In the genomic region with DNA sequence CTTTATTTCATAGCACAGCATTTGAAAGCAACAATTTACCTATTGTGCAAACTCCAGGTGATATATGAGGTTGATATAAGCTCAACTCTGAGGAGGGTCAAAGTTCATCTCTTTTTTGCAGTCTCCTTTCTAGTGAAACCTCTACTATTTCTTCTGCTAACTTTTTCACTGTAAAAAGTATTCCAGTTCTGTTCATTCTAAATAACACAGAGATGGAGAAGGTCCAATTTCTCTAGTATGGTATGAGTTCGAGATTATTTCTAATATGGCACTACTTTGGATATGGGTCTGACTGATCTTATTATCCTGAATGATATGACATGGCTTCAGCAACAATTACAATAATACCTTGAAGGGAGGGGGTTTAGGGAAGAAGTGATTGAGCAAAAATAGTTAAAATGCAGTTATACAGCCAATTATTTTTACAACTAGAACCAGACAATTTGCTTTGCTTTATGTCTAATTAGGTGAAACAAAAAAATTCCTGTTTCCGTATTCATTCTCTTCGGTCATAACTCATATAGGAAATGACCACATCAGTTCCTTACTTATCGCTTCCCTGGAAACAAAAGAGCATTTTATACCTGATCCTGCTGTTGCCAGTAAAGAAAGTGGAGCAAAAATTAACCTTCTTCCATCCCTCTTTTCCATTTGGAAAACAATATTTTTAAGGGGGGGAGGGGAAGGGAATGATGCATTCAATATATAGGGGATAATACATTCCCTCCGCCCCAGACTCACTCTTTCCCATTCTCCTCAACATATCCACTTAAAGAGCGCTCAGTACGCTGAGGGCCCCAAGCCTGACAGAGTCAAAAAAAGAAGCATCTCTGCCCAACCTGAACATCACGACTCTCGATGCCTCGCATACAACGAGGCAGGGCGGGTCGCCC, we compare ENCODE assay signal across 8 cellular contexts. TPM values are rescaled to one million over a fixed set of nuclear protein-coding genes. Genes with fewer than 3 reads are reported as not detected.
DNase-seq lines count a peak whose midpoint lies in the region; ATAC-seq, FAIRE-seq and TF ChIP-seq lines count a peak whose summit lies in the region.

No MANE protein-coding gene starts in this region.

- peak overlapping the region; percentile 7 for H3K4me3 Mint-ChIP-seq in T-helper 2 cell treated with Interferon-gamma antibody and Interleukin-4, amounts not matched to agents 5 μg/mL and 100 μg/mL, for 36 hours

- H3K9ac ChIP-seq in endocrine pancreas (ENCODE audit: control insufficient read depth, insufficient read depth, low read length): peak overlapping the region; percentile 87

- H3K36me3 ChIP-seq in endocrine pancreas (ENCODE audit: control insufficient read depth, insufficient read depth, low read length) (no peaks in the 10 kb centered on the region), pancreas (no peaks in the 10 kb centered on the region)

- H3K27me3 Mint-ChIP-seq in T-helper 2 cell treated with Interferon-gamma antibody and Interleukin-4, amounts not matched to agents 5 μg/mL and 100 μg/mL, for 36 hours (ENCODE audit: low read depth): peaks cover 61% of the 10 kb centered on the region

- WGBS in pancreas, 2 donors: 6 to 8% methylated on average over 13 of the region's 13 CpGs

- no peak for FAIRE-seq in pancreas (lab: Jason Lieb, UNC)

- H3K4me3 ChIP-seq in endocrine pancreas (ENCODE audit: control insufficient read depth, insufficient read depth, low read length) (peak overlapping the region; percentile 97), pancreas (peak overlapping the region; percentile 53 to 86 (median 80))

- no peak overlapping the region for H3K27ac Mint-ChIP-seq in T-helper 2 cell treated with Interferon-gamma antibody and Interleukin-4, amounts not matched to agents 5 μg/mL and 100 μg/mL, for 36 hours

- no peaks in the 10 kb centered on the region for H3K36me3 Mint-ChIP-seq in T-helper 2 cell treated with Interferon-gamma antibody and Interleukin-4, amounts not matched to agents 5 μg/mL and 100 μg/mL, for 36 hours (ENCODE audit: low read depth)

- no peak for TF ChIP-seq CTCF in pancreas (IDR thresholded peaks at IDR 0.05)

- H3K4me1 Mint-ChIP-seq in T-helper 2 cell treated with Interferon-gamma antibody and Interleukin-4, amounts not matched to agents 5 μg/mL and 100 μg/mL, for 36 hours (ENCODE audit: low read depth): no peaks in the 10 kb centered on the region

- H3K9me3 ChIP-seq in endocrine pancreas (ENCODE audit: control insufficient read depth, low read length) (no peaks in the 10 kb centered on the region), pancreas (no peaks in the 10 kb centered on the region)

- H3K27me3 ChIP-seq in endocrine pancreas (ENCODE audit: control insufficient read depth, insufficient read depth, low read length): no peaks in the 10 kb centered on the region
- H3K27me3 ChIP-seq in pancreas: no peaks in the 10 kb centered on the region

- no peak for ATAC-seq in pancreas
- no peak for ATAC-seq in GM19452 (IDR thresholded peaks at IDR 0.05; ENCODE audit: unreplicated experiment)

- peak overlapping the region; percentile 94 to 99 (median 96) for H3K27ac ChIP-seq in pancreas

- no peak for DNase-seq in T-helper 2 cell treated with Interferon-gamma antibody and Interleukin-4, amounts not matched to agents 5 μg/mL and 100 μg/mL, for 36 hours (ENCODE audit: low spot score)
- no peak for DNase-seq in T-helper 2 cell
- peak; percentile 7 for DNase-seq in LHCN-M2 (ENCODE audit: low read depth)
- DNase-seq in pancreas: no peak
- no peak for DNase-seq in NCI-H2029 treated with DMSO at 0.1 percent for 48 hours (lab: John Stamatoyannopoulos, UW)
- no peak for DNase-seq in SIG-M5 treated with dmso at 0.1 percent for 504 hours (lab: John Stamatoyannopoulos, UW; ENCODE audit: unreplicated experiment)

- intact Hi-C loops in pancreas (cut with DNase I): no loop called here

- no peaks in the 10 kb centered on the region for H3K9me3 Mint-ChIP-seq in T-helper 2 cell treated with Interferon-gamma antibody and Interleukin-4, amounts not matched to agents 5 μg/mL and 100 μg/mL, for 36 hours

- peaks cover 11% of the 10 kb centered on the region for H3K4me1 ChIP-seq in endocrine pancreas (ENCODE audit: control insufficient read depth, insufficient read depth, low read length)
- H3K4me1 ChIP-seq in pancreas: peaks cover 0 to 9% (median 8%) of the 10 kb centered on the region in 3 donors

RNA-seq across cellular contexts. Expression of a gene that starts 1.0 kb away (rescaled TPM):
- 20.3 and 22.9 TPM in 2 replicates for total RNA-seq in LHCN-M2 (2014; rRNA removed)
- polyA plus RNA-seq in LHCN-M2 (2012): 5.8 TPM
- 10 to 100 TPM in 2 of 6 donors, 1 to 10 TPM in 4; 8.2 to 17.9 (median 9.8) TPM for total RNA-seq in pancreas
- 10 to 100 TPM in 1 of 2 donors, 1 to 10 TPM in 1; 5.3 to 13.0 TPM for polyA plus RNA-seq in pancreas
